In genomic region chr19:40363128-40363527, GRCh38 we compare ENCODE assay signal across 1 cellular context.
TF ChIP-seq lines count a peak whose summit lies in the region.

No MANE protein-coding gene starts in this region.

TF ChIP-seq in GM12878, 131 proteins besides CTCF, POLR2A, EP300 and RAD21:
- TF ChIP-seq IRF5 (IDR thresholded peaks at IDR 0.05; ENCODE audit: borderline replicate concordance): no peak
- TF ChIP-seq HDGF (IDR thresholded peaks at IDR 0.05): no peak
- TF ChIP-seq MTA3 (IDR thresholded peaks at IDR 0.05; ENCODE audit: borderline replicate concordance, low read length): no peak
- peak; percentile 85 for TF ChIP-seq RUNX3 (IDR thresholded peaks at IDR 0.05; ENCODE audit: low read length)
- TF ChIP-seq SIX5 (IDR thresholded peaks at IDR 0.05; ENCODE audit: low read depth, low read length, severe bottlenecking): no peak
- no peak for TF ChIP-seq NR2C2 (IDR thresholded peaks at IDR 0.05; ENCODE audit: borderline replicate concordance, control insufficient read depth, insufficient read length, low read depth)
